1 cellular context compared by ENCODE assay signal in the genomic region with DNA sequence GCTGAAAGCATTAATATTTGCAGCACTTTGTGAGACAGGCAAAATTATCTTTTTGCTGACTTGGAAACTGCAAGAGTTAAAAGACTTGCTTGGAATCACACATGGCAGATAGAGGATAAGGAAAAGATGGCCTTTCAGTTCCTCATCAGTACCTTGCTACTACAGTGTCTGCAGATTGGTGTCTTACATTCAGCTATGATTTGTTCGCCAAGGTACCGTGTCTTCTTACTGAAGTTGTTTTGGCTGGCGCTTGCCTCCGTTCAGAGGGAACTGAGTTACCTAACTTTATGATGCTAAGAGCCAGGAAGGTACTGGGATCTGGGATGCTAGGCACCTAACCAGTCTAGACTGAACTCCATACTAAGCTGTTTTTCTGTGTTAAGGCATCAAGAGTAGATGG.
TF ChIP-seq lines count a peak whose summit lies in the region.

No MANE protein-coding gene starts in this region.

TF ChIP-seq in HCT116, 20 proteins besides CTCF, POLR2A, EP300 and RAD21:
- TF ChIP-seq ZFX (IDR thresholded peaks at IDR 0.05) = no peak
- TF ChIP-seq SIN3A (IDR thresholded peaks at IDR 0.05; ENCODE audit: low read depth) = no peak
- TF ChIP-seq, protein P1, sequence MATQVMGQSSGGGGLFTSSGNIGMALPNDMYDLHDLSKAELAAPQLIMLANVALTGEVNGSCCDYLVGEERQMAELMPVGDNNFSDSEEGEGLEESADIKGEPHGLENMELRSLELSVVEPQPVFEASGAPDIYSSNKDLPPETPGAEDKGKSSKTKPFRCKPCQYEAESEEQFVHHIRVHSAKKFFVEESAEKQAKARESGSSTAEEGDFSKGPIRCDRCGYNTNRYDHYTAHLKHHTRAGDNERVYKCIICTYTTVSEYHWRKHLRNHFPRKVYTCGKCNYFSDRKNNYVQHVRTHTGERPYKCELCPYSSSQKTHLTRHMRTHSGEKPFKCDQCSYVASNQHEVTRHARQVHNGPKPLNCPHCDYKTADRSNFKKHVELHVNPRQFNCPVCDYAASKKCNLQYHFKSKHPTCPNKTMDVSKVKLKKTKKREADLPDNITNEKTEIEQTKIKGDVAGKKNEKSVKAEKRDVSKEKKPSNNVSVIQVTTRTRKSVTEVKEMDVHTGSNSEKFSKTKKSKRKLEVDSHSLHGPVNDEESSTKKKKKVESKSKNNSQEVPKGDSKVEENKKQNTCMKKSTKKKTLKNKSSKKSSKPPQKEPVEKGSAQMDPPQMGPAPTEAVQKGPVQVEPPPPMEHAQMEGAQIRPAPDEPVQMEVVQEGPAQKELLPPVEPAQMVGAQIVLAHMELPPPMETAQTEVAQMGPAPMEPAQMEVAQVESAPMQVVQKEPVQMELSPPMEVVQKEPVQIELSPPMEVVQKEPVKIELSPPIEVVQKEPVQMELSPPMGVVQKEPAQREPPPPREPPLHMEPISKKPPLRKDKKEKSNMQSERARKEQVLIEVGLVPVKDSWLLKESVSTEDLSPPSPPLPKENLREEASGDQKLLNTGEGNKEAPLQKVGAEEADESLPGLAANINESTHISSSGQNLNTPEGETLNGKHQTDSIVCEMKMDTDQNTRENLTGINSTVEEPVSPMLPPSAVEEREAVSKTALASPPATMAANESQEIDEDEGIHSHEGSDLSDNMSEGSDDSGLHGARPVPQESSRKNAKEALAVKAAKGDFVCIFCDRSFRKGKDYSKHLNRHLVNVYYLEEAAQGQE (IDR thresholded peaks at IDR 0.05; ENCODE audit: low read depth) = no peak
- TF ChIP-seq ELF1 (IDR thresholded peaks at IDR 0.05; ENCODE audit: borderline replicate concordance, low read depth) = no peak
- no peak for TF ChIP-seq SP1 (IDR thresholded peaks at IDR 0.05; ENCODE audit: low read depth)
- no peak for TF ChIP-seq TCF7L2 (IDR thresholded peaks at IDR 0.05; ENCODE audit: borderline replicate concordance, extremely low read depth, insufficient read depth, insufficient read length)
- no peak for TF ChIP-seq EZH2phosphoT487 (IDR thresholded peaks at IDR 0.05; ENCODE audit: borderline replicate concordance)
